19 cellular contexts compared by ENCODE assay signal in genomic region chr10:127338391-127339108, GRCh38.
DNase-seq lines count a peak whose midpoint lies in the region; ATAC-seq and TF ChIP-seq lines count a peak whose summit lies in the region.
"Had no signal": no experiment of that assay in that cellular context is flagged by ENCODE, and none has a peak within 500 bp of the region (broad histone marks: within the 10 kb centered on the region; RNA-seq: fewer than 3 reads in every experiment).

No MANE protein-coding gene starts in this region.

- no peak overlapping the region for H3K14ac ChIP-seq in trophoblast cell (ENCODE audit: low read length)

- no peak overlapping the region for H3K4me3 Mint-ChIP-seq in stimulated activated naive CD8-positive, alpha-beta T cell treated with anti-CD3 and anti-CD28 coated beads, Interleukin-15, amount 100 ng/mL, for 72 hours
- H3K4me3 Mint-ChIP-seq: CD4-positive, CD25-positive, alpha-beta regulatory T cell; neural crest cell had no signal

- no peak overlapping the region for H4K8ac ChIP-seq in trophoblast cell (ENCODE audit: low read depth, low read length)

- WGBS in trophoblast cell (ENCODE audit: extremely low coverage, insufficient coverage, insufficient read length) = no CpG with 5 or more reads among the region's 10 CpGs

- no peak overlapping the region for H2AFZ ChIP-seq in trophoblast cell (ENCODE audit: insufficient read depth, low read length, poor library complexity)

- peaks cover 2 to 3% of the 10 kb centered on the region in 2 experiments for H3K4me1 ChIP-seq in trophoblast cell (ENCODE audit: control insufficient read depth in 1 of 2, insufficient read depth in 2 of 2, low read length in 2 of 2)
- H3K4me1 ChIP-seq: body of pancreas, colonic mucosa, vagina had no signal

- no peak overlapping the region for H4K12ac ChIP-seq in trophoblast cell (ENCODE audit: low read depth, low read length)

- ATAC-seq in stimulated activated naive CD8-positive, alpha-beta T cell treated with anti-CD3 and anti-CD28 coated beads, Interleukin-15, amount 100 ng/mL, for 72 hours = no peak
- ATAC-seq in omental fat pad (ENCODE audit: low FRiP score) = no peak
- ATAC-seq: activated naive CD4-positive, alpha-beta T cell treated with anti-CD3 and anti-CD28 coated beads, Interleukin-2, amount 50 U/mL, for 72 hours; body of pancreas had no signal

- H2BK5ac ChIP-seq in trophoblast cell (ENCODE audit: low read depth, low read length, poor library complexity) = no peak overlapping the region

- H3K23ac ChIP-seq in trophoblast cell (ENCODE audit: low read length) = no peak overlapping the region

- H3K36me3 ChIP-seq in SK-N-MC (ENCODE audit: insufficient read depth, low read length) (no peaks in the 10 kb centered on the region), trophoblast cell (ENCODE audit: control insufficient read depth in 1 of 2, insufficient read depth in 2 of 2, low read length in 2 of 2) (peaks cover 0 to 4% of the 10 kb centered on the region in 2 experiments)
- H3K36me3 ChIP-seq: colonic mucosa, vagina had no signal

- no peak overlapping the region for H3K18ac ChIP-seq in trophoblast cell (ENCODE audit: low read length)

- no peak overlapping the region for H2AK5ac ChIP-seq in trophoblast cell (ENCODE audit: low read length)

- H3K79me1 ChIP-seq in trophoblast cell (ENCODE audit: low read length) = no peaks in the 10 kb centered on the region

- H2BK120ac ChIP-seq in trophoblast cell (ENCODE audit: insufficient read depth, low read length, poor library complexity) = no peak overlapping the region

- no peak overlapping the region for H3K27ac Mint-ChIP-seq in stimulated activated naive CD8-positive, alpha-beta T cell treated with anti-CD3 and anti-CD28 coated beads, Interleukin-15, amount 100 ng/mL, for 72 hours
- H3K27ac Mint-ChIP-seq: activated naive CD4-positive, alpha-beta T cell treated with anti-CD3 and anti-CD28 coated beads, Interleukin-2, amount 50 U/mL, for 72 hours; CD4-positive, CD25-positive, alpha-beta regulatory T cell had no signal

- H3K27ac ChIP-seq in SK-N-MC (peak overlapping the region; percentile 31; the same call in 1 of the 2 replicates), trophoblast cell (ENCODE audit: low read depth, low read length) (no peak overlapping the region)
- H3K27ac ChIP-seq: body of pancreas, colonic mucosa, vagina had no signal

- no peaks in the 10 kb centered on the region for H3K9me3 Mint-ChIP-seq in stimulated activated naive CD8-positive, alpha-beta T cell treated with anti-CD3 and anti-CD28 coated beads, Interleukin-15, amount 100 ng/mL, for 72 hours
- H3K9me3 Mint-ChIP-seq: activated naive CD4-positive, alpha-beta T cell treated with anti-CD3 and anti-CD28 coated beads, Interleukin-2, amount 50 U/mL, for 72 hours; CD4-positive, CD25-positive, alpha-beta regulatory T cell; neural crest cell had no signal

- no peaks in the 10 kb centered on the region for H3K27me3 ChIP-seq in trophoblast cell (ENCODE audit: insufficient read depth, low read length)
- H3K27me3 ChIP-seq: body of pancreas, colonic mucosa, vagina had no signal

- no peak for TF ChIP-seq CTCF in fibroblast of villous mesenchyme (IDR thresholded peaks at IDR 0.05; ENCODE audit: insufficient read depth, low read depth, low read length)
- no peak for TF ChIP-seq CTCF in omental fat pad (IDR thresholded peaks at IDR 0.05)

- H3K9me3 ChIP-seq in SK-N-MC (ENCODE audit: low read depth, low read length) (no peaks in the 10 kb centered on the region), trophoblast cell (ENCODE audit: insufficient read depth, low read depth, low read length) (no peaks in the 10 kb centered on the region)
- H3K9me3 ChIP-seq: body of pancreas, colonic mucosa, vagina had no signal

- H3K4ac ChIP-seq in trophoblast cell (ENCODE audit: low read depth, low read length) = no peak overlapping the region

- no peak overlapping the region for H4K91ac ChIP-seq in trophoblast cell (ENCODE audit: low read depth, low read length)

- no peaks in the 10 kb centered on the region for H3K4me1 Mint-ChIP-seq in stimulated activated naive CD8-positive, alpha-beta T cell treated with anti-CD3 and anti-CD28 coated beads, Interleukin-15, amount 100 ng/mL, for 72 hours
- H3K4me1 Mint-ChIP-seq: CD4-positive, CD25-positive, alpha-beta regulatory T cell had no signal

- H3K79me2 ChIP-seq in trophoblast cell (ENCODE audit: control insufficient read depth, insufficient read depth, low read length, poor library complexity) = no peaks in the 10 kb centered on the region

- H2BK12ac ChIP-seq in trophoblast cell (ENCODE audit: low read length) = no peak overlapping the region

- peak; percentile 53 for DNase-seq in AG08395 (ENCODE audit: low spot score)
- no peak for DNase-seq in SK-N-MC (ENCODE audit: low read depth, low spot score)
- DNase-seq in fibroblast of villous mesenchyme (ENCODE audit: low read depth) = peak; percentile 30
- peak; percentile 67 to 93 for DNase-seq in trophoblast cell
- DNase-seq in central memory CD4-positive, alpha-beta T cell = no peak
- no peak for DNase-seq in stimulated activated naive CD8-positive, alpha-beta T cell treated with anti-CD3 and anti-CD28 coated beads, Interleukin-15, amount 100 ng/mL, for 72 hours
- no peak for DNase-seq in omental fat pad (ENCODE audit: low spot score)
- no peak for DNase-seq in activated CD8-positive, alpha-beta memory T cell treated with anti-CD3 and anti-CD28 coated beads for 24 hours
- DNase-seq: CD4-positive, CD25-positive, alpha-beta regulatory T cell; colonic mucosa; DMS 273 treated with DMSO at 0.1 percent for 48 hours; GOT3; KG1; NCI-H146; NCI-H748 treated with DMSO at 0.1 percent for 48 hours had no signal

- H3K4me2 ChIP-seq in trophoblast cell (ENCODE audit: low read length) = no peak overlapping the region

- peaks cover 11% of the 10 kb centered on the region for H3K27me3 Mint-ChIP-seq in stimulated activated naive CD8-positive, alpha-beta T cell treated with anti-CD3 and anti-CD28 coated beads, Interleukin-15, amount 100 ng/mL, for 72 hours
- H3K27me3 Mint-ChIP-seq: CD4-positive, CD25-positive, alpha-beta regulatory T cell had no signal

- H3K4me3 ChIP-seq in SK-N-MC (no peak overlapping the region), fibroblast of villous mesenchyme (ENCODE audit: low read depth, low read length) (no peak overlapping the region), trophoblast cell (ENCODE audit: low read depth, low read length) (no peak overlapping the region)
- H3K4me3 ChIP-seq: body of pancreas, colonic mucosa, vagina had no signal

- H3K9ac ChIP-seq in SK-N-MC (ENCODE audit: insufficient read length) = no peak overlapping the region
- no peak overlapping the region for H3K9ac ChIP-seq in trophoblast cell (ENCODE audit: low read length)

Comparison
In these comparisons a context has a peak if more than half of its experiments do, and no peak if none do; other contexts are left out.
1. DNase-seq: peak in AG08395 (single experiment), fibroblast of villous mesenchyme (single experiment) and trophoblast cell (2 of 2); none in SK-N-MC (single experiment), central memory CD4-positive, alpha-beta T cell (single experiment), stimulated activated naive CD8-positive, alpha-beta T cell treated with anti-CD3 and anti-CD28 coated beads, Interleukin-15, amount 100 ng/mL, for 72 hours (0 of 2), omental fat pad (single experiment) and activated CD8-positive, alpha-beta memory T cell treated with anti-CD3 and anti-CD28 coated beads for 24 hours (single experiment).